In genomic region chr7:151341357-151342101, GRCh38 we compare ENCODE assay signal across 8 cellular contexts. TPM values are rescaled to one million over a fixed set of nuclear protein-coding genes. Genes with fewer than 3 reads are reported as not detected.
DNase-seq lines count a peak whose midpoint lies in the region; ATAC-seq and TF ChIP-seq lines count a peak whose summit lies in the region.

NUB1 (plus strand) TSS chr7:151341812; CDS start chr7:151345350, 3,538 bp downstream.

- H3K9me2 ChIP-seq in neural cell (ENCODE audit: insufficient read depth, low read length): no peaks in the 10 kb centered on the region

- no peak for TF ChIP-seq CTCF in LNCaP clone FGC (IDR thresholded peaks at IDR 0.05; ENCODE audit: control insufficient read depth, extremely low read depth, insufficient read depth)
- TF ChIP-seq CTCF in fibroblast of villous mesenchyme (IDR thresholded peaks at IDR 0.05; ENCODE audit: insufficient read depth, low read depth, low read length): no peak
- TF ChIP-seq CTCF in neural cell (IDR thresholded peaks at IDR 0.05; ENCODE audit: poor library complexity, severe bottlenecking): no peak

- H3K4me2 ChIP-seq in neural cell (ENCODE audit: low read length): peak within 1 kb of the TSS; percentile 59

- peaks cover 58% of the 10 kb centered on the region for H3K4me1 Mint-ChIP-seq in stimulated activated naive CD8-positive, alpha-beta T cell treated with anti-CD3 and anti-CD28 coated beads, Interleukin-15, amount 100 ng/mL, for 72 hours

- peaks cover 6 to 20% of the 10 kb centered on the region in 2 donors for H3K9me3 Mint-ChIP-seq in stimulated activated naive CD8-positive, alpha-beta T cell treated with anti-CD3 and anti-CD28 coated beads, Interleukin-15, amount 100 ng/mL, for 72 hours

- H3K27ac ChIP-seq in neural cell (ENCODE audit: low read length): peak within 1 kb of the TSS; percentile 9

- peaks cover 6% of the 10 kb centered on the region for H3K36me3 ChIP-seq in neural cell (ENCODE audit: insufficient read depth, low read length)

- ATAC-seq in GM21786 (IDR thresholded peaks at IDR 0.05; ENCODE audit: unreplicated experiment): peak; percentile 46
- ATAC-seq in stimulated activated naive CD8-positive, alpha-beta T cell treated with anti-CD3 and anti-CD28 coated beads, Interleukin-15, amount 100 ng/mL, for 72 hours: peak; percentile 79

- H3K9me3 ChIP-seq in neural cell (ENCODE audit: low read length): no peaks in the 10 kb centered on the region

- H3F3A ChIP-seq in neural cell (ENCODE audit: insufficient read depth, low read length, poor library complexity, severe bottlenecking): no peaks in the 10 kb centered on the region

- H3K4me3 ChIP-seq in LNCaP clone FGC (ENCODE audit: low read depth, low read length) (peak within 1 kb of the TSS; percentile 85), fibroblast of villous mesenchyme (ENCODE audit: low read depth, low read length) (peak within 1 kb of the TSS; percentile 87), neural cell (ENCODE audit: low read length) (peak within 1 kb of the TSS; percentile 68)

- peak within 1 kb of the TSS; percentile 78 to 86 for H3K4me3 Mint-ChIP-seq in stimulated activated naive CD8-positive, alpha-beta T cell treated with anti-CD3 and anti-CD28 coated beads, Interleukin-15, amount 100 ng/mL, for 72 hours

- no peaks in the 10 kb centered on the region for H4K20me1 ChIP-seq in neural cell (ENCODE audit: insufficient read depth)

- peak within 1 kb of the TSS; percentile 84 for H2AFZ ChIP-seq in neural cell (ENCODE audit: low read depth, low read length)

- H3K79me2 ChIP-seq in neural cell (replicated peaks; ENCODE audit: insufficient read depth, low read length): peaks cover 3% of the 10 kb centered on the region

- DNase-seq in DMS53 treated with DMSO at 0.1 percent for 48 hours (lab: John Stamatoyannopoulos, UW; ENCODE audit: unreplicated experiment): peak; percentile 82
- DNase-seq in LNCaP clone FGC (ENCODE audit: low read depth): peak; percentile 23
- peak; percentile 54 for DNase-seq in SHP77 treated with DMSO at 0.1 percent for 48 hours (lab: John Stamatoyannopoulos, UW)
- DNase-seq in activated gamma-delta T cell treated with anti-CD3 and anti-CD28 coated beads, Interleukin-2, amount 50 U/mL, for 16 hours (ENCODE audit: low read depth): peak; percentile 86
- DNase-seq in fibroblast of villous mesenchyme (ENCODE audit: low read depth): peak; percentile 89
- DNase-seq in stimulated activated naive CD8-positive, alpha-beta T cell treated with anti-CD3 and anti-CD28 coated beads, Interleukin-15, amount 100 ng/mL, for 72 hours: peak; percentile 92 to 95

- TF ChIP-seq RAD21 in neural cell (conservative IDR thresholded peaks at IDR 0.05): no peak

- TF ChIP-seq EP300 in neural cell (conservative IDR thresholded peaks at IDR 0.05; ENCODE audit: poor library complexity, severe bottlenecking): no peak

- H3K27me3 Mint-ChIP-seq in stimulated activated naive CD8-positive, alpha-beta T cell treated with anti-CD3 and anti-CD28 coated beads, Interleukin-15, amount 100 ng/mL, for 72 hours: no peaks in the 10 kb centered on the region

- H3K27me3 ChIP-seq in neural cell (ENCODE audit: insufficient read depth, low read depth, low read length): no peaks in the 10 kb centered on the region

- peak within 1 kb of the TSS; percentile 69 for H3K9ac ChIP-seq in neural cell (ENCODE audit: low read length)

- H3K27ac Mint-ChIP-seq in stimulated activated naive CD8-positive, alpha-beta T cell treated with anti-CD3 and anti-CD28 coated beads, Interleukin-15, amount 100 ng/mL, for 72 hours: peak within 1 kb of the TSS; percentile 85 to 94

TF ChIP-seq in neural cell, 6 proteins besides CTCF, POLR2A, EP300 and RAD21:
- TF ChIP-seq EZH2 (IDR thresholded peaks at IDR 0.05; ENCODE audit: borderline replicate concordance, insufficient read depth, low read length, poor library complexity, severe bottlenecking) (no peak), SMC3 (conservative IDR thresholded peaks at IDR 0.05; ENCODE audit: poor library complexity) (peak; percentile 31), POLR2AphosphoS5 (IDR thresholded peaks at IDR 0.05) (peak; percentile 60), MXI1 (conservative IDR thresholded peaks at IDR 0.05; ENCODE audit: poor library complexity, severe bottlenecking) (peak; percentile 85), REST (IDR thresholded peaks at IDR 0.05; ENCODE audit: borderline replicate concordance) (no peak), TAF1 (IDR thresholded peaks at IDR 0.05; ENCODE audit: low read depth) (no peak)
TF ChIP-seq in neural cell: peak in this region for 3.

RNA-seq across cellular contexts. Expression of gene NUB1, which starts in this region (rescaled TPM):
- 38.7 and 51.0 TPM in 2 replicates for total RNA-seq in fibroblast of villous mesenchyme
- polyA plus RNA-seq in neural cell: 40.0 and 48.4 TPM in 2 replicates
- 38.2 and 41.1 TPM in 2 replicates for polyA minus RNA-seq in neural cell

Comparison
In these comparisons a context has a peak if more than half of its experiments do, and no peak if none do; other contexts are left out.
1. Peak in every context shown above with its lines: DNase-seq, ATAC-seq, H3K4me3 ChIP-seq and H3K27ac ChIP-seq.
2. DNase-seq: peak in every context shown above with its lines; median percentile 94 in stimulated activated naive CD8-positive, alpha-beta T cell treated with anti-CD3 and anti-CD28 coated beads, Interleukin-15, amount 100 ng/mL, for 72 hours; 89 in fibroblast of villous mesenchyme; 86 in activated gamma-delta T cell treated with anti-CD3 and anti-CD28 coated beads, Interleukin-2, amount 50 U/mL, for 16 hours; 82 in DMS53 treated with DMSO at 0.1 percent for 48 hours; 54 in SHP77 treated with DMSO at 0.1 percent for 48 hours; 23 in LNCaP clone FGC.